Comparison of ENCODE assay signal across 8 cellular contexts in genomic region chr7:1044189-1045037, GRCh38. TPM values are rescaled to one million over a fixed set of nuclear protein-coding genes. Genes with fewer than 3 reads are reported as not detected.
DNase-seq lines count a peak whose midpoint lies in the region; ATAC-seq and TF ChIP-seq lines count a peak whose summit lies in the region.

TSS of gene GPR146 (plus strand) at chr7:1044546. CDS start at chr7:1057516, 12,970 bp downstream.

- DNase-seq in HEK293T (ENCODE audit: extremely low spot score) (peak; percentile 98), MV-4-11 (lab: John Stamatoyannopoulos, UW) (peak; percentile 89), SK-N-DZ (ENCODE audit: low spot score) (peak; percentile 93), globus pallidus (ENCODE audit: low spot score) (peak; percentile 91), omental fat pad (ENCODE audit: low spot score) (peak; percentile 97)
- peak; percentile 93 for DNase-seq in activated naive CD4-positive, alpha-beta T cell treated with anti-CD3 and anti-CD28 coated beads, Interleukin-2, amount 10 ng/mL, durations not matched to agents 7 days and 5 days

- H3K36me3 Mint-ChIP-seq in activated naive CD4-positive, alpha-beta T cell treated with anti-CD3 and anti-CD28 coated beads, Interleukin-2, amount 10 ng/mL, durations not matched to agents 7 days and 5 days, result no peaks in the 10 kb centered on the region

- peaks cover 68% of the 10 kb centered on the region for H3K4me1 Mint-ChIP-seq in activated naive CD4-positive, alpha-beta T cell treated with anti-CD3 and anti-CD28 coated beads, Interleukin-2, amount 10 ng/mL, durations not matched to agents 7 days and 5 days

- POLR2A ChIA-PET in HEK293T (lab: Yijun Ruan, JAX), result interaction anchor here (1.0 kb wide), 2 partner anchors 14 kb away, joined by 3 to 5 read pairs; no protein-coding TSS in a partner anchor

- H3K4me3 Mint-ChIP-seq in activated naive CD4-positive, alpha-beta T cell treated with anti-CD3 and anti-CD28 coated beads, Interleukin-2, amount 10 ng/mL, durations not matched to agents 7 days and 5 days, result peak within 1 kb of the TSS; percentile 84

- peak within 1 kb of the TSS; percentile 86 for H3K27ac Mint-ChIP-seq in activated naive CD4-positive, alpha-beta T cell treated with anti-CD3 and anti-CD28 coated beads, Interleukin-2, amount 10 ng/mL, durations not matched to agents 7 days and 5 days

- H3K4me3 ChIP-seq in GM08714 (ENCODE audit: low read length), result peak within 1 kb of the TSS; percentile 77; the same call in 1 of the 2 replicates

- ATAC-seq in omental fat pad (ENCODE audit: low FRiP score), result peak; percentile 99

- CTCF ChIA-PET in HEK293T (lab: Yijun Ruan, JAX), result interaction anchor here (1.2 to 2.0 kb wide), 2 partner anchors 21 to 51 kb away, joined by 5 to 6 read pairs; no protein-coding TSS in a partner anchor
- CTCF ChIA-PET in activated naive CD4-positive, alpha-beta T cell treated with anti-CD3 and anti-CD28 coated beads, Interleukin-2, amount 10 ng/mL, durations not matched to agents 7 days and 5 days (lab: Charles Lee), result interaction anchor here (0.6 to 5.2 kb wide), 11 partner anchors 9 to 132 kb away, joined by 3 to 43 read pairs (median 4); no protein-coding TSS in a partner anchor

- H3K9me3 Mint-ChIP-seq in activated naive CD4-positive, alpha-beta T cell treated with anti-CD3 and anti-CD28 coated beads, Interleukin-2, amount 10 ng/mL, durations not matched to agents 7 days and 5 days, result no peaks in the 10 kb centered on the region

- no peaks in the 10 kb centered on the region for H3K27me3 Mint-ChIP-seq in activated naive CD4-positive, alpha-beta T cell treated with anti-CD3 and anti-CD28 coated beads, Interleukin-2, amount 10 ng/mL, durations not matched to agents 7 days and 5 days

- H3K27ac ChIP-seq in temporal lobe (ENCODE audit: low read depth, low read length), result peak within 1 kb of the TSS; percentile 94

- no peak for TF ChIP-seq CTCF in omental fat pad (IDR thresholded peaks at IDR 0.05)

TF ChIP-seq in HEK293T, 16 proteins besides CTCF, POLR2A, EP300 and RAD21:
- TF ChIP-seq SUZ12 (IDR thresholded peaks at IDR 0.05) (no peak), L3MBTL2 (conservative IDR thresholded peaks at IDR 0.05) (no peak), ELF4 (IDR thresholded peaks at IDR 0.05) (no peak), LEF1 (IDR thresholded peaks at IDR 0.05; ENCODE audit: borderline replicate concordance) (no peak), NFRKB (IDR thresholded peaks at IDR 0.05) (no peak), BHLHE40 (IDR thresholded peaks at IDR 0.05; ENCODE audit: borderline replicate concordance) (no peak), FOXK2 (IDR thresholded peaks at IDR 0.05) (no peak), ARNT (IDR thresholded peaks at IDR 0.05) (no peak), HDGF (IDR thresholded peaks at IDR 0.05; ENCODE audit: borderline replicate concordance) (no peak), FOXA1 (IDR thresholded peaks at IDR 0.05) (no peak), FOXM1 (IDR thresholded peaks at IDR 0.05; ENCODE audit: borderline replicate concordance) (no peak), PKNOX1 (IDR thresholded peaks at IDR 0.05) (no peak), ZNF384 (IDR thresholded peaks at IDR 0.05) (no peak), TARDBP (IDR thresholded peaks at IDR 0.05) (no peak), CTBP1 (IDR thresholded peaks at IDR 0.05; ENCODE audit: borderline replicate concordance) (no peak), SP1 (IDR thresholded peaks at IDR 0.05) (no peak)

RNA-seq across cellular contexts. Expression of gene GPR146, which starts in this region (rescaled TPM):
- polyA plus RNA-seq in SK-N-DZ (2014; cell fraction: cytosol; rRNA removed), result 4.8 and 8.1 TPM in 2 replicates
- 2.8 and 5.1 TPM in 2 replicates for polyA plus RNA-seq in SK-N-DZ (2014; cell fraction: nucleus; rRNA removed)
- total RNA-seq in omental fat pad (10 to 100 TPM; 29.6 to 89.8 (median 56.9) TPM), temporal lobe (1.2 TPM)

Comparison
In these comparisons a context has a peak if more than half of its experiments do, and no peak if none do; other contexts are left out.
1. Peak in every context shown above with its lines: DNase-seq, ATAC-seq, H3K4me3 ChIP-seq and H3K27ac ChIP-seq.
2. RNA of gene GPR146 (total RNA-seq): 29.6 to 89.8 TPM in omental fat pad; 1.2 TPM in temporal lobe (single experiment); every median in the first group is over 10 times any median in the second.